8 cellular contexts compared by ENCODE assay signal in genomic region chr12:67269632-67270578, GRCh38. TPM values are rescaled to one million over a fixed set of nuclear protein-coding genes. Genes with fewer than 3 reads are reported as not detected.
A peak's percentile ranks its signal among the peaks of the same experiment; 100 is the strongest.
DNase-seq lines count a peak whose midpoint lies in the region; ATAC-seq and TF ChIP-seq lines count a peak whose summit lies in the region.

No MANE protein-coding gene starts in this region.

- peak; percentile 60 to 92 (median 92) for DNase-seq in NCI-H1417 (lab: John Stamatoyannopoulos, UW)
- DNase-seq in activated CD4-positive, CD25-positive, alpha-beta regulatory T cell treated with anti-CD3 and anti-CD28 coated beads, Interleukin-2, amount 50 U/mL, for 72 hours, result peak; percentile 62
- peak; percentile 38 for DNase-seq in cerebellar cortex (ENCODE audit: low spot score)
- peak; percentile 64 to 87 for DNase-seq in left lung
- DNase-seq in stimulated activated CD4-positive, alpha-beta T cell treated with anti-CD3 and anti-CD28 coated beads, Interleukin-4, amount 100 ng/mL, for 4 hours, result peak; percentile 44 to 50
- DNase-seq in cerebellar nuclear complex (lab: John Stamatoyannopoulos, UW), result no peak

- intact Hi-C loops in left lung (cut with DNase I), result no loop called here

- peak overlapping the region; percentile 75 to 85 for H3K4me3 ChIP-seq in left lung

- H3K27ac ChIP-seq in left lung, result peak overlapping the region; percentile 99

- no peaks in the 10 kb centered on the region for H3K36me3 ChIP-seq in left lung

- peaks cover 19 to 50% of the 10 kb centered on the region in 2 donors for H3K4me1 ChIP-seq in left lung

- no peaks in the 10 kb centered on the region for H3K27me3 ChIP-seq in left lung

- peak; percentile 7 for ATAC-seq in HG02610 (IDR thresholded peaks at IDR 0.05; ENCODE audit: unreplicated experiment)
- peak; percentile 25 for ATAC-seq in left lung

- TF ChIP-seq POLR2A in GM15510 (IDR thresholded peaks at IDR 0.05; ENCODE audit: borderline replicate concordance, extremely low read depth, insufficient read length), result peak; percentile 56

- no peaks in the 10 kb centered on the region for H3K9me3 ChIP-seq in left lung

- TF ChIP-seq CTCF in left lung (IDR thresholded peaks at IDR 0.05), result no peak

RNA-seq across cellular contexts. Expression of gene CAND1, which starts 0.7 kb away (rescaled TPM):
- total RNA-seq in left lung, result 100 to 1,000 TPM; 117 to 122 TPM

Comparison
In these comparisons a context has a peak if more than half of its experiments do, and no peak if none do; other contexts are left out.
1. DNase-seq: peak in NCI-H1417 (3 of 3), activated CD4-positive, CD25-positive, alpha-beta regulatory T cell treated with anti-CD3 and anti-CD28 coated beads, Interleukin-2, amount 50 U/mL, for 72 hours (single experiment), cerebellar cortex (single experiment), left lung (2 of 2) and stimulated activated CD4-positive, alpha-beta T cell treated with anti-CD3 and anti-CD28 coated beads, Interleukin-4, amount 100 ng/mL, for 4 hours (2 of 2); none in cerebellar nuclear complex (0 of 2).